ENCODE assay signal across 34 cellular contexts in genomic region chr7:136312592-136312991, GRCh38.
A peak's percentile ranks its signal among the peaks of the same experiment; 100 is the strongest.
DNase-seq lines count a peak whose midpoint lies in the region; ATAC-seq and TF ChIP-seq lines count a peak whose summit lies in the region.
"Had no signal": no experiment of that assay in that cellular context is flagged by ENCODE, and none has a peak within 500 bp of the region (broad histone marks: within the 10 kb centered on the region; RNA-seq: fewer than 3 reads in every experiment).

No MANE protein-coding gene starts in this region.

- ATAC-seq in GM18511 (IDR thresholded peaks at IDR 0.05; ENCODE audit: unreplicated experiment) (peak; percentile 83), HG02588 (IDR thresholded peaks at IDR 0.05; ENCODE audit: unreplicated experiment) (peak; percentile 63), HG03135 (IDR thresholded peaks at IDR 0.05; ENCODE audit: unreplicated experiment) (peak; percentile 71), HG03108 (IDR thresholded peaks at IDR 0.05; ENCODE audit: unreplicated experiment) (no peak), HG02970 (IDR thresholded peaks at IDR 0.05; ENCODE audit: low FRiP score, unreplicated experiment) (no peak)
- no peak for ATAC-seq in CD4-positive, alpha-beta T cell (ENCODE audit: poor library complexity)
- ATAC-seq: activated CD4-positive, CD25-positive, alpha-beta regulatory T cell treated with anti-CD3 and anti-CD28 coated beads, Interleukin-2, amount 50 U/mL, for 24 hours; activated T-cell treated with anti-CD3 and anti-CD28 coated beads, Interleukin-2, amount 50 U/mL, for 72 hours; HepG2; left lobe of liver; Right ventricle myocardium inferior; T-helper 17 cell had no signal

- peaks cover 19% of the 10 kb centered on the region for H3K9me3 Mint-ChIP-seq in CD4-positive, alpha-beta T cell

- H3K79me2 ChIP-seq in Karpas-422 (ENCODE audit: low read length): no peaks in the 10 kb centered on the region

- no peak for DNase-seq in Karpas-422
- DNase-seq in CD4-positive, alpha-beta T cell: no peak
- no peak for DNase-seq in activated effector memory CD4-positive, alpha-beta T cell treated with Interleukin-2 at 50 U/mL for 16 hours
- DNase-seq: activated CD4-positive, alpha-beta T cell treated with anti-CD3 and anti-CD28 coated beads, Interleukin-2, amount 50 U/mL, for 48 hours; activated naive CD4-positive, alpha-beta T cell treated with anti-CD3 and anti-CD28 coated beads for 36 hours; activated T-cell treated with anti-CD3 and anti-CD28 coated beads, Interleukin-2, amount 50 U/mL, for 72 hours; Calu3; DND-41; endodermal cell; glutamatergic neuron; GM23248; NCI-H1436 treated with DMSO at 0.1 percent for 48 hours; NCI-H2081 treated with DMSO at 0.1 percent for 48 hours; NCI-H226; NCI-H526 treated with DMSO at 0.1 percent for 48 hours; SK-N-SH; small intestine; stimulated activated naive CD4-positive, alpha-beta T cell; T-helper 17 cell; upper lobe of left lung had no signal

- H4K20me1 ChIP-seq in Karpas-422 (ENCODE audit: insufficient read depth, low read depth, low read length): no peaks in the 10 kb centered on the region

- POLR2A ChIA-PET in CD4-positive, alpha-beta T cell (lab: Charles Lee): no interaction called here

- H3K4me1 ChIP-seq in Karpas-422 (ENCODE audit: low read length): peaks cover 32% of the 10 kb centered on the region
- H3K4me1 ChIP-seq: right atrium auricular region, suprapubic skin, upper lobe of left lung had no signal

- H3K4me1 Mint-ChIP-seq in CD4-positive, alpha-beta T cell (ENCODE audit: low read depth): no peaks in the 10 kb centered on the region
- H3K4me1 Mint-ChIP-seq: CD14-positive monocyte, endodermal cell, T-helper 17 cell had no signal

- peak overlapping the region; percentile 64; the same call in 1 of the 2 replicates for H2AFZ ChIP-seq in Karpas-422 (ENCODE audit: low read length)
- H2AFZ ChIP-seq: GM23248 had no signal

- no peak overlapping the region for H3K4me3 ChIP-seq in Karpas-422 (ENCODE audit: low read length)
- H3K4me3 ChIP-seq: GM23248, right atrium auricular region, suprapubic skin, upper lobe of left lung had no signal

- intact Hi-C loops in CD4-positive, alpha-beta T cell (cut with DNase I, micrococcal nuclease): no loop called here

- H3K4me3 Mint-ChIP-seq in CD4-positive, alpha-beta T cell: no peak overlapping the region
- H3K4me3 Mint-ChIP-seq: activated naive CD4-positive, alpha-beta T cell treated with anti-CD3 and anti-CD28 coated beads for 36 hours; activated T-cell treated with anti-CD3 and anti-CD28 coated beads, Interleukin-2, amount 50 U/mL, for 72 hours; CD14-positive monocyte; dendritic cell treated with granulocyte-macrophage colony-stimulating factor and Interleukin-4, amounts not matched to agents 40 ng/mL and 50 ng/mL, for 4 days; endodermal cell; memory B cell; T-helper 17 cell had no signal

- no peaks in the 10 kb centered on the region for H3K27me3 ChIP-seq in Karpas-422 (ENCODE audit: low read length)
- no peaks in the 10 kb centered on the region for H3K27me3 ChIP-seq in CD4-positive, alpha-beta T cell (ENCODE audit: control insufficient read depth, insufficient read depth, low read length)
- H3K27me3 ChIP-seq: right atrium auricular region, suprapubic skin, upper lobe of left lung had no signal

- H3K27ac ChIP-seq in Karpas-422 (ENCODE audit: low read length): no peak overlapping the region
- no peak overlapping the region for H3K27ac ChIP-seq in CD4-positive, alpha-beta T cell (ENCODE audit: low read depth, low read length)
- H3K27ac ChIP-seq: GM23248, right atrium auricular region, suprapubic skin, upper lobe of left lung had no signal

- H3K9me3 ChIP-seq in Karpas-422 (ENCODE audit: low read length): peaks cover 5% of the 10 kb centered on the region
- no peaks in the 10 kb centered on the region for H3K9me3 ChIP-seq in CD4-positive, alpha-beta T cell (ENCODE audit: control insufficient read depth, low read length)

- no peak overlapping the region for H3K4me2 ChIP-seq in Karpas-422 (ENCODE audit: low read depth, low read length, poor library complexity, severe bottlenecking)
- H3K4me2 ChIP-seq: SK-N-SH had no signal

- no peak overlapping the region for H3K27ac Mint-ChIP-seq in CD4-positive, alpha-beta T cell
- H3K27ac Mint-ChIP-seq: activated naive CD4-positive, alpha-beta T cell treated with anti-CD3 and anti-CD28 coated beads for 36 hours; activated T-cell treated with anti-CD3 and anti-CD28 coated beads, Interleukin-2, amount 50 U/mL, for 72 hours; CD14-positive monocyte; dendritic cell treated with granulocyte-macrophage colony-stimulating factor and Interleukin-4, amounts not matched to agents 40 ng/mL and 50 ng/mL, for 4 days; endodermal cell; memory B cell; T-helper 17 cell had no signal

- no peak for TF ChIP-seq CTCF in CD4-positive, alpha-beta T cell (IDR thresholded peaks at IDR 0.05)

- H3K9ac ChIP-seq in Karpas-422 (ENCODE audit: low read length): no peak overlapping the region
- H3K9ac ChIP-seq: GM23248, SK-N-SH had no signal

- no peaks in the 10 kb centered on the region for H3K36me3 Mint-ChIP-seq in CD4-positive, alpha-beta T cell (ENCODE audit: low read depth)
- H3K36me3 Mint-ChIP-seq: CD14-positive monocyte had no signal

- no peaks in the 10 kb centered on the region for H3K27me3 Mint-ChIP-seq in CD4-positive, alpha-beta T cell
- H3K27me3 Mint-ChIP-seq: dendritic cell treated with granulocyte-macrophage colony-stimulating factor and Interleukin-4, amounts not matched to agents 40 ng/mL and 50 ng/mL, for 4 days; memory B cell; T-helper 17 cell had no signal

- no peaks in the 10 kb centered on the region for H3K9me2 ChIP-seq in Karpas-422 (replicated peaks; ENCODE audit: insufficient read depth, low read length)

- CTCF ChIA-PET in CD4-positive, alpha-beta T cell (lab: Charles Lee): no interaction called here

- no peaks in the 10 kb centered on the region for H3K36me3 ChIP-seq in Karpas-422 (ENCODE audit: insufficient read depth, low read length)
- H3K36me3 ChIP-seq: right atrium auricular region, suprapubic skin, upper lobe of left lung had no signal

Comparison
In these comparisons a context has a peak if more than half of its experiments do, and no peak if none do; other contexts are left out.
1. ATAC-seq: peak in GM18511 (single experiment), HG02588 (single experiment) and HG03135 (single experiment); none in CD4-positive, alpha-beta T cell (single experiment), HG03108 (single experiment) and HG02970 (single experiment).